In genomic region chrX:56728752-56729151, GRCh38 we compare ENCODE assay signal across 8 cellular contexts. TPM values are rescaled to one million over a fixed set of nuclear protein-coding genes. Genes with fewer than 3 reads are reported as not detected.
DNase-seq lines count a peak whose midpoint lies in the region; ATAC-seq and TF ChIP-seq lines count a peak whose summit lies in the region.

No MANE protein-coding gene starts in this region.

- H3K36me3 ChIP-seq in endodermal cell (ENCODE audit: control insufficient read depth, insufficient read depth, low read length), result peaks cover 2% of the 10 kb centered on the region
- H3K36me3 ChIP-seq in neural progenitor cell, result peaks cover 5% of the 10 kb centered on the region

- H3K4me3 ChIP-seq in AG09309 (ENCODE audit: control insufficient read depth, low read depth, low read length) (peak overlapping the region; percentile 67), endodermal cell (ENCODE audit: low read length) (peak overlapping the region; percentile 89), neural progenitor cell (peak overlapping the region; percentile 79)

- no peak for DNase-seq in AG09309 (ENCODE audit: low read depth)
- peak; percentile 5 for DNase-seq in T-helper 2 cell treated with Interferon-gamma antibody and Interleukin-4, amounts not matched to agents 5 μg/mL and 100 μg/mL, for 36 hours (ENCODE audit: low spot score)
- no peak for DNase-seq in endodermal cell
- DNase-seq in neural progenitor cell (ENCODE audit: low spot score), result no peak
- no peak for DNase-seq in NCI-H187 (lab: John Stamatoyannopoulos, UW)
- DNase-seq in NCI-H446 treated with DMSO at 0.1 percent for 48 hours (lab: John Stamatoyannopoulos, UW), result no peak

- peak overlapping the region; percentile 87 for H3K4me3 Mint-ChIP-seq in T-helper 2 cell treated with Interferon-gamma antibody and Interleukin-4, amounts not matched to agents 5 μg/mL and 100 μg/mL, for 36 hours
- H3K4me3 Mint-ChIP-seq in endodermal cell, result peak overlapping the region; percentile 85
- peak overlapping the region; percentile 95 for H3K4me3 Mint-ChIP-seq in neural progenitor cell

- no peak overlapping the region for H3K27ac ChIP-seq in endodermal cell (ENCODE audit: low read depth, low read length)
- H3K27ac ChIP-seq in neural progenitor cell, result no peak overlapping the region

- peaks cover 16% of the 10 kb centered on the region for H3F3A ChIP-seq in neural progenitor cell (ENCODE audit: low read depth)

- H3K4me2 ChIP-seq in neural progenitor cell, result peak overlapping the region; percentile 73

- H3K9ac ChIP-seq in endodermal cell (ENCODE audit: extremely low read depth, low read length, poor library complexity, severe bottlenecking), result no peak overlapping the region
- no peak overlapping the region for H3K9ac ChIP-seq in neural progenitor cell

- peaks cover 4% of the 10 kb centered on the region for H3K36me3 Mint-ChIP-seq in T-helper 2 cell treated with Interferon-gamma antibody and Interleukin-4, amounts not matched to agents 5 μg/mL and 100 μg/mL, for 36 hours (ENCODE audit: low read depth)
- H3K36me3 Mint-ChIP-seq in endodermal cell (ENCODE audit: low read depth), result peaks cover 5% of the 10 kb centered on the region
- H3K36me3 Mint-ChIP-seq in neural progenitor cell, result no peaks in the 10 kb centered on the region

- peak overlapping the region; percentile 82 for H3K27ac Mint-ChIP-seq in T-helper 2 cell treated with Interferon-gamma antibody and Interleukin-4, amounts not matched to agents 5 μg/mL and 100 μg/mL, for 36 hours
- H3K27ac Mint-ChIP-seq in endodermal cell (no peak overlapping the region), neural progenitor cell (no peak overlapping the region)

- no peaks in the 10 kb centered on the region for H3K9me3 Mint-ChIP-seq in T-helper 2 cell treated with Interferon-gamma antibody and Interleukin-4, amounts not matched to agents 5 μg/mL and 100 μg/mL, for 36 hours
- H3K9me3 Mint-ChIP-seq in endodermal cell, result peaks cover 30% of the 10 kb centered on the region
- no peaks in the 10 kb centered on the region for H3K9me3 Mint-ChIP-seq in neural progenitor cell

- peak; percentile 61 for ATAC-seq in GM18909 (IDR thresholded peaks at IDR 0.05; ENCODE audit: poor library complexity, unreplicated experiment)
- peak; percentile 31 for ATAC-seq in HG03378 (IDR thresholded peaks at IDR 0.05; ENCODE audit: unreplicated experiment)

- H3K4me1 ChIP-seq in endodermal cell (ENCODE audit: control insufficient read depth, insufficient read depth, low read length), result no peaks in the 10 kb centered on the region
- H3K4me1 ChIP-seq in neural progenitor cell, result peaks cover 14% of the 10 kb centered on the region

- H2AFZ ChIP-seq in neural progenitor cell (replicated peaks), result peak overlapping the region; percentile 92

- 8% methylated on average over 4 of the region's 8 CpGs; no CpG with 5 or more reads in 1 of the 2 experiments for WGBS in endodermal cell (ENCODE audit: insufficient coverage in 1 of 2, insufficient read length in 1 of 2), 2 experiments

- no peaks in the 10 kb centered on the region for H3K27me3 ChIP-seq in endodermal cell (ENCODE audit: control insufficient read depth, insufficient read depth, low read length, poor library complexity, severe bottlenecking)
- H3K27me3 ChIP-seq in neural progenitor cell, result no peaks in the 10 kb centered on the region

- H3K4me1 Mint-ChIP-seq in T-helper 2 cell treated with Interferon-gamma antibody and Interleukin-4, amounts not matched to agents 5 μg/mL and 100 μg/mL, for 36 hours (ENCODE audit: low read depth), result peaks cover 18% of the 10 kb centered on the region
- H3K4me1 Mint-ChIP-seq in endodermal cell (no peaks in the 10 kb centered on the region), neural progenitor cell (peaks cover 7% of the 10 kb centered on the region)

- H3K9me3 ChIP-seq in endodermal cell (ENCODE audit: control insufficient read depth, low read length) (no peaks in the 10 kb centered on the region), neural progenitor cell (ENCODE audit: low read depth) (no peaks in the 10 kb centered on the region)

- H4K20me1 ChIP-seq in neural progenitor cell (ENCODE audit: low read depth), result peaks cover 7% of the 10 kb centered on the region

- peaks cover 39% of the 10 kb centered on the region for H3K79me2 ChIP-seq in neural progenitor cell (ENCODE audit: low read depth)

- TF ChIP-seq CTCF in AG09309 (IDR thresholded peaks at IDR 0.05; ENCODE audit: control insufficient read depth, insufficient read depth, low read depth, low read length, missing control alignments), result no peak
- TF ChIP-seq CTCF in endodermal cell (conservative IDR thresholded peaks at IDR 0.05), result no peak
- TF ChIP-seq CTCF in neural progenitor cell (IDR thresholded peaks at IDR 0.05), result no peak

- H3K27me3 Mint-ChIP-seq in T-helper 2 cell treated with Interferon-gamma antibody and Interleukin-4, amounts not matched to agents 5 μg/mL and 100 μg/mL, for 36 hours (ENCODE audit: low read depth), result no peaks in the 10 kb centered on the region
- no peaks in the 10 kb centered on the region for H3K27me3 Mint-ChIP-seq in endodermal cell (ENCODE audit: insufficient read depth)
- H3K27me3 Mint-ChIP-seq in neural progenitor cell (ENCODE audit: insufficient read depth, low read depth), result peaks cover 3% of the 10 kb centered on the region

RNA-seq across cellular contexts. Expression of gene NBDY, which starts 0.3 kb away (rescaled TPM):
- total RNA-seq in endodermal cell (10 to 100 TPM; 64.2 to 83.5 TPM), neural progenitor cell (ENCODE audit: low replicate concordance) (12.2 and 19.2 TPM in 2 replicates)
- 75.6 TPM for polyA plus RNA-seq in endodermal cell (2013, experiment 1 of 2)
- polyA plus RNA-seq in endodermal cell (2013, experiment 2 of 2), result 66.6 TPM
